Comparison of ENCODE assay signal across 14 cellular contexts in the genomic region with DNA sequence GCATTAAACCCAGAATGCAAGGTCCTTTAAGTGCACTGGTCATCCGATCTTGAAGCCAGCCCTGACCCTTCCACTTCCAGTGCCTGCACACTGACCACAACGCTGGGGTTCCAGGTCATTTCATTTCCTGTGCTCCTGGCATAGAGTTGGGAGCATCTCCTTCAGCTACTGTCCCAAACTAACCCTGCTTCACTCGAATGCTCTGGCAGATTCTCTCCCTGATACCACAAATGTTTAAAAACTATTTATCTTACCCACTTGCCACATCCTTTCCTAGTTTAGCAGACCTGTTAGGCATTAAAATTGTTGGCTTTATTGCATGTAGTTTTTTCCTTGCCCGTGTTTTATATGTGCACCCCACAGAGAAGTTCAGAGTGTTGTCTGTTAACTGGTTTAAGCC.
"Had no signal": no experiment of that assay in that cellular context is flagged by ENCODE, and none has a peak within 500 bp of the region (broad histone marks: within the 10 kb centered on the region; RNA-seq: fewer than 3 reads in every experiment).

No MANE protein-coding gene starts in this region.

- H3K36me3 ChIP-seq: gastrocnemius medialis, left lung, right atrium auricular region, thoracic aorta had no signal

- H3K9me3 ChIP-seq: gastrocnemius medialis, left lung, right atrium auricular region, thoracic aorta had no signal

- H3K4me3 ChIP-seq: gastrocnemius medialis, left lung, right atrium auricular region, skin epidermis, thoracic aorta had no signal

- H3K27me3 ChIP-seq: gastrocnemius medialis, left lung, right atrium auricular region had no signal

- H3K27ac ChIP-seq: gastrocnemius medialis had no signal

- H3K4me1 ChIP-seq: gastrocnemius medialis, left lung, right atrium auricular region had no signal

- DNase-seq: activated naive CD8-positive, alpha-beta T cell treated with anti-CD3 and anti-CD28 coated beads, Interleukin-2, amount 10 ng/mL, durations not matched to agents 7 days and 5 days; cortex of kidney; effector CD8-positive, alpha-beta T cell; gastrocnemius medialis; islet precursor cell; left lung; natural killer cell; stimulated activated CD4-positive, alpha-beta T cell treated with anti-CD3 and anti-CD28 coated beads, Interleukin-15, amount 100 ng/mL, for 24 hours; stimulated activated CD4-positive, alpha-beta T cell treated with anti-CD3 and anti-CD28 coated beads, Interleukin-4, amount 100 ng/mL, for 4 hours; stimulated activated CD8-positive, alpha-beta memory T cell treated with anti-CD3 and anti-CD28 coated beads, Interleukin-4, amount 100 ng/mL, for 48 hours; T-helper 9 cell had no signal
